Comparison of ENCODE assay signal across 17 cellular contexts in genomic region chr6:110337481-110337880, GRCh38.
DNase-seq lines count a peak whose midpoint lies in the region; ATAC-seq and TF ChIP-seq lines count a peak whose summit lies in the region.
"Had no signal": no experiment of that assay in that cellular context is flagged by ENCODE, and none has a peak within 500 bp of the region (broad histone marks: within the 10 kb centered on the region; RNA-seq: fewer than 3 reads in every experiment).

No MANE protein-coding gene starts in this region.

- TF ChIP-seq CTCF in choroid plexus epithelial cell (conservative IDR thresholded peaks at IDR 0.05; ENCODE audit: low read depth, low read length) = no peak
- TF ChIP-seq CTCF in fibroblast of pulmonary artery (IDR thresholded peaks at IDR 0.05; ENCODE audit: low read length, missing control alignments) = no peak

- DNase-seq in EH (ENCODE audit: low read depth) (peak; percentile 25), choroid plexus epithelial cell (ENCODE audit: low read depth) (peak; percentile 31), fibroblast of pulmonary artery (ENCODE audit: low read depth) (peak; percentile 57), superior temporal gyrus (ENCODE audit: extremely low spot score) (peak; percentile 45), KG1 (lab: John Stamatoyannopoulos, UW) (no peak), NCI-H69 (lab: John Stamatoyannopoulos, UW) (no peak)
- DNase-seq: AML-193; DND-41; H9; NCI-H1092 treated with DMSO at 0.1 percent for 48 hours; NCI-H2081 treated with DMSO at 0.1 percent for 48 hours; NCI-H446 treated with DMSO at 0.1 percent for 48 hours; NCI-H748 treated with DMSO at 0.1 percent for 48 hours; NK-92 treated with Interleukin-12 subunit alpha and Interleukin-12 subunit beta, amount 100 ng/mL, for 24 hours; Peyer's patch had no signal

- ATAC-seq in HG03045 (IDR thresholded peaks at IDR 0.05; ENCODE audit: unreplicated experiment) = no peak
- ATAC-seq: A549 had no signal

- H3K4me3 ChIP-seq in choroid plexus epithelial cell (ENCODE audit: low read depth, low read length) (no peak overlapping the region), fibroblast of pulmonary artery (replicated peaks; ENCODE audit: low read depth, low read length) (no peak overlapping the region)
- H3K4me3 ChIP-seq: A549, Peyer's patch had no signal

Comparison
In these comparisons a context has a peak if more than half of its experiments do, and no peak if none do; other contexts are left out.
1. DNase-seq: peak in EH (single experiment), choroid plexus epithelial cell (single experiment), fibroblast of pulmonary artery (single experiment) and superior temporal gyrus (single experiment); none in KG1 (single experiment) and NCI-H69 (single experiment).